ENCODE assay signal across 23 cellular contexts in the genomic region with DNA sequence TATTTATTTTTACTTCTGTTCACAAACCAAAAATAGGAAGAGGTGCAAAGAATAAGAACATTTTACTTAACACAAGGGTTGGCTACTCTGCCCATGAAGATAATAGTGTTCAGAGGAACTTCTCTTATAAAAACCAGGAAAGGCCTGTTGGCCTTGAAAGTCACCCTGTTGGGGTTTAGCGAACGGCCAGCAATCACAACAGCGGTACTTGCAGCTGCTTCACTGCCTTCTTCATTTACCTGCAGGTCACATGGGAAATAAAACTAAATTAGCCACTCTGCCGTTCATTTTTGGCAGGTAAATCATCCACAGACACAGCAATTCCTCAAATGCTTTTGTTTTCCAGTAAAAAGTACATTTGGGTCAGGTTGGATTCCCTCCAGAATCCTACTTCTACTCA. TPM values are rescaled to one million over a fixed set of nuclear protein-coding genes. Genes with fewer than 3 reads are reported as not detected.
"Had no signal": no experiment of that assay in that cellular context is flagged by ENCODE, and none has a peak within 500 bp of the region (broad histone marks: within the 10 kb centered on the region; RNA-seq: fewer than 3 reads in every experiment).

No MANE protein-coding gene starts in this region.

- DNase-seq: activated CD4-positive, alpha-beta T cell treated with anti-CD3 and anti-CD28 coated beads for 48 hours; activated CD4-positive, alpha-beta T cell treated with anti-CD3 and anti-CD28 coated beads, Interleukin-2, amount 50 U/mL, for 4 hours; activated CD4-positive, CD25-positive, alpha-beta regulatory T cell treated with anti-CD3 and anti-CD28 coated beads, Interleukin-2, amount 50 U/mL, for 72 hours; activated CD8-positive, alpha-beta T cell treated with anti-CD3 and anti-CD28 coated beads, Interleukin-2, amount 10 ng/mL, durations not matched to agents 7 days and 5 days; activated gamma-delta T cell; activated naive CD4-positive, alpha-beta T cell treated with anti-CD3 and anti-CD28 coated beads for 36 hours; activated T-cell treated with anti-CD3 and anti-CD28 coated beads, Interleukin-2, amount 50 U/mL, for 4 hours; amygdala; brain microvascular endothelial cell; NCI-H1092 treated with DMSO at 0.1 percent for 48 hours; NCI-H1436 treated with DMSO at 0.1 percent for 48 hours; NCI-H187; NCI-H345; NCI-H510A; NCI-H526 treated with DMSO at 0.1 percent for 48 hours; NCI-H82; PC-3; SHP77 had no signal

- H3K27ac ChIP-seq: brain microvascular endothelial cell, cardiac muscle cell, KMS-11 had no signal

- H3K4me3 ChIP-seq: cardiac muscle cell had no signal

- H3K36me3 ChIP-seq: brain microvascular endothelial cell, cardiac muscle cell had no signal

- H3K27me3 ChIP-seq: brain microvascular endothelial cell, cardiac muscle cell had no signal

- H3K9ac ChIP-seq: KMS-11 had no signal

RNA-seq across cellular contexts. Expression of a gene that starts 13.3 kb away (rescaled TPM):
- total RNA-seq: activated CD8-positive, alpha-beta T cell treated with anti-CD3 and anti-CD28 coated beads, Interleukin-2, amount 10 ng/mL, durations not matched to agents 7 days and 5 days; activated naive CD4-positive, alpha-beta T cell treated with anti-CD3 and anti-CD28 coated beads for 36 hours; astrocyte; MCF 10A; PC-3; SK-MEL-5 had no signal
